ENCODE assay signal across 36 cellular contexts in the genomic region with DNA sequence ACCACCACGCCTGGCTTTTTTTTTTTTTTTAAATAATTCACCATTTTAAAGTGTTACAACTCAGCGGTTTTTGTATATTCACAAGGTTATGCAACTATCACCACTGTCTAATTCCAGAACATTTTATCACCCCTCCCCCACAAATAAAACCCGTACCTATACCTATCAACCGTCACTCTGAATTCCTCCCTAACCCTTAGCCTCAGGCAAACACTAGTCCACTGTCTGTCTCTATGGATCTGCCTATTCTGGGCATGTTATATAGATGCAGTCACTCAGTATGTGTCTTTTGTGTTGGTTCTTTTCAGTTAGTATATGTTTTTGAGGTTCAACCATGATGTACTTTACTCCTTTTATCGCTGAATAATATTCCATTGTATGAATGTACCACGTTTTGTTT. TPM values are rescaled to one million over a fixed set of nuclear protein-coding genes. Genes with fewer than 3 reads are reported as not detected.
"Had no signal": no experiment of that assay in that cellular context is flagged by ENCODE, and none has a peak within 500 bp of the region (broad histone marks: within the 10 kb centered on the region; RNA-seq: fewer than 3 reads in every experiment).

No MANE protein-coding gene starts in this region.

- DNase-seq: activated CD4-positive, alpha-beta T cell treated with anti-CD3 and anti-CD28 coated beads, Interleukin-2, amount 10 ng/mL, durations not matched to agents 24 days and 14 days; activated CD4-positive, alpha-beta T cell treated with anti-CD3 and anti-CD28 coated beads, Interleukin-2, amount 50 U/mL, for 4 hours; activated CD8-positive, alpha-beta T cell treated with anti-CD3 and anti-CD28 coated beads for 36 hours; activated gamma-delta T cell treated with Interleukin-2 at 50 U/mL for 16 hours; activated naive CD4-positive, alpha-beta T cell treated with anti-CD3 and anti-CD28 coated beads for 36 hours; activated T-cell treated with anti-CD3 and anti-CD28 coated beads, Interleukin-2, amount 50 U/mL, for 24 hours; adrenal gland; body of pancreas; caudate nucleus; Kasumi-1; KG1; NCI-H1048; NCI-H1105 treated with DMSO at 0.1 percent for 48 hours; NCI-H1436; NCI-H1694; NCI-H1930; NCI-H2081 treated with DMSO at 0.1 percent for 48 hours; NCI-H345; NCI-H510A; NCI-H526; NCI-H748 treated with DMSO at 0.1 percent for 48 hours; NK-92 treated with Interleukin-12 subunit alpha and Interleukin-12 subunit beta, amount 100 ng/mL, for 24 hours; PC-9; SHP77; SJCRH30; SK-N-SH had no signal

- H3K9me3 Mint-ChIP-seq: activated CD4-positive, alpha-beta T cell treated with anti-CD3 and anti-CD28 coated beads, Interleukin-2, amount 10 ng/mL, durations not matched to agents 24 days and 14 days; activated CD8-positive, alpha-beta T cell treated with anti-CD3 and anti-CD28 coated beads for 36 hours; activated naive CD4-positive, alpha-beta T cell treated with anti-CD3 and anti-CD28 coated beads for 36 hours; activated naive CD4-positive, alpha-beta T cell treated with anti-CD3 and anti-CD28 coated beads, Interleukin-2, amount 50 U/mL, for 72 hours; activated T-cell treated with anti-CD3 and anti-CD28 coated beads, Interleukin-2, amount 50 U/mL, for 24 hours; activated T-helper 1 cell treated with anti-CD3 and anti-CD28 coated beads, Interleukin-12 subunit alpha, Interleukin-12 subunit beta, Interleukin-2, Interleukin-4 antibody, amounts not matched to agents 30 ng/mL and 10 ng/mL and 1 ng/mL, durations not matched to agents 14 hours and 24 hours and 36 hours; IgD-negative memory B cell; T-helper 1 cell treated with Interleukin-12 subunit alpha and Interleukin-12 subunit beta and Interleukin-4 antibody, amounts not matched to agents 30 μg/mL and 1 μg/mL, for 36 hours; T-helper 2 cell treated with Interferon-gamma antibody and Interleukin-4, amounts not matched to agents 5 μg/mL and 100 μg/mL, for 36 hours had no signal

- H3K4me1 Mint-ChIP-seq: activated CD4-positive, alpha-beta T cell treated with anti-CD3 and anti-CD28 coated beads, Interleukin-2, amount 10 ng/mL, durations not matched to agents 24 days and 14 days; IgD-negative memory B cell had no signal

- ATAC-seq: activated CD8-positive, alpha-beta T cell treated with anti-CD3 and anti-CD28 coated beads for 36 hours; activated naive CD4-positive, alpha-beta T cell treated with anti-CD3 and anti-CD28 coated beads, Interleukin-2, amount 50 U/mL, for 72 hours; body of pancreas had no signal

- H3K27me3 ChIP-seq: body of pancreas had no signal

- H3K27ac ChIP-seq: adrenal gland, body of pancreas, PC-9, SJCRH30 had no signal

- H3K9ac ChIP-seq: SK-N-SH had no signal

- H3K9me3 ChIP-seq: adrenal gland, body of pancreas, SJCRH30, SK-N-SH had no signal

- H3K4me3 Mint-ChIP-seq: activated CD4-positive, alpha-beta T cell treated with anti-CD3 and anti-CD28 coated beads, Interleukin-2, amount 10 ng/mL, durations not matched to agents 24 days and 14 days; activated CD8-positive, alpha-beta T cell treated with anti-CD3 and anti-CD28 coated beads for 36 hours; activated naive CD4-positive, alpha-beta T cell treated with anti-CD3 and anti-CD28 coated beads for 36 hours; activated T-cell treated with anti-CD3 and anti-CD28 coated beads, Interleukin-2, amount 50 U/mL, for 24 hours; activated T-helper 1 cell treated with anti-CD3 and anti-CD28 coated beads, Interleukin-12 subunit alpha, Interleukin-12 subunit beta, Interleukin-2, Interleukin-4 antibody, amounts not matched to agents 30 ng/mL and 10 ng/mL and 1 ng/mL, durations not matched to agents 14 hours and 24 hours and 36 hours; IgD-negative memory B cell; T-helper 1 cell treated with Interleukin-12 subunit alpha and Interleukin-12 subunit beta and Interleukin-4 antibody, amounts not matched to agents 30 μg/mL and 1 μg/mL, for 36 hours; T-helper 2 cell treated with Interferon-gamma antibody and Interleukin-4, amounts not matched to agents 5 μg/mL and 100 μg/mL, for 36 hours had no signal

- H2AFZ ChIP-seq: PC-9 had no signal

- H3K4me2 ChIP-seq: PC-9, SK-N-SH had no signal

- FAIRE-seq: astrocyte, bronchial epithelial cell, RCC 7860, TTC549 had no signal

- H3K4me1 ChIP-seq: adrenal gland, body of pancreas, SJCRH30 had no signal

- H3K4me3 ChIP-seq: adrenal gland, body of pancreas, PC-9, SJCRH30 had no signal

- H3K27ac Mint-ChIP-seq: activated CD4-positive, alpha-beta T cell treated with anti-CD3 and anti-CD28 coated beads, Interleukin-2, amount 10 ng/mL, durations not matched to agents 24 days and 14 days; activated CD8-positive, alpha-beta T cell treated with anti-CD3 and anti-CD28 coated beads for 36 hours; activated naive CD4-positive, alpha-beta T cell treated with anti-CD3 and anti-CD28 coated beads for 36 hours; activated naive CD4-positive, alpha-beta T cell treated with anti-CD3 and anti-CD28 coated beads, Interleukin-2, amount 50 U/mL, for 72 hours; activated T-cell treated with anti-CD3 and anti-CD28 coated beads, Interleukin-2, amount 50 U/mL, for 24 hours; activated T-helper 1 cell treated with anti-CD3 and anti-CD28 coated beads, Interleukin-12 subunit alpha, Interleukin-12 subunit beta, Interleukin-2, Interleukin-4 antibody, amounts not matched to agents 30 ng/mL and 10 ng/mL and 1 ng/mL, durations not matched to agents 14 hours and 24 hours and 36 hours; IgD-negative memory B cell; T-helper 1 cell treated with Interleukin-12 subunit alpha and Interleukin-12 subunit beta and Interleukin-4 antibody, amounts not matched to agents 30 μg/mL and 1 μg/mL, for 36 hours; T-helper 2 cell treated with Interferon-gamma antibody and Interleukin-4, amounts not matched to agents 5 μg/mL and 100 μg/mL, for 36 hours had no signal

- H3K36me3 ChIP-seq: adrenal gland, SJCRH30 had no signal

- H3K36me3 Mint-ChIP-seq: activated naive CD4-positive, alpha-beta T cell treated with anti-CD3 and anti-CD28 coated beads, Interleukin-2, amount 50 U/mL, for 72 hours; IgD-negative memory B cell had no signal

RNA-seq across cellular contexts. Expression of a gene that starts 19.3 kb away (rescaled TPM):
- total RNA-seq: activated CD4-positive, alpha-beta T cell treated with anti-CD3 and anti-CD28 coated beads, Interleukin-2, amount 10 ng/mL, durations not matched to agents 24 days and 14 days; activated CD8-positive, alpha-beta memory T cell treated with anti-CD3 and anti-CD28 coated beads for 36 hours; activated CD8-positive, alpha-beta T cell treated with anti-CD3 and anti-CD28 coated beads for 36 hours; activated naive CD4-positive, alpha-beta T cell treated with anti-CD3 and anti-CD28 coated beads, Interleukin-2, amount 50 U/mL, for 72 hours; activated T-helper 1 cell treated with anti-CD3 and anti-CD28 coated beads, Interleukin-12 subunit alpha, Interleukin-12 subunit beta, Interleukin-2, Interleukin-4 antibody, amounts not matched to agents 30 ng/mL and 10 ng/mL and 1 ng/mL, durations not matched to agents 14 hours and 24 hours and 36 hours; body of pancreas; SJCRH30 had no signal
- polyA plus RNA-seq: IgD-negative memory B cell had no signal
